1 cellular context compared by ENCODE assay signal in the genomic region with DNA sequence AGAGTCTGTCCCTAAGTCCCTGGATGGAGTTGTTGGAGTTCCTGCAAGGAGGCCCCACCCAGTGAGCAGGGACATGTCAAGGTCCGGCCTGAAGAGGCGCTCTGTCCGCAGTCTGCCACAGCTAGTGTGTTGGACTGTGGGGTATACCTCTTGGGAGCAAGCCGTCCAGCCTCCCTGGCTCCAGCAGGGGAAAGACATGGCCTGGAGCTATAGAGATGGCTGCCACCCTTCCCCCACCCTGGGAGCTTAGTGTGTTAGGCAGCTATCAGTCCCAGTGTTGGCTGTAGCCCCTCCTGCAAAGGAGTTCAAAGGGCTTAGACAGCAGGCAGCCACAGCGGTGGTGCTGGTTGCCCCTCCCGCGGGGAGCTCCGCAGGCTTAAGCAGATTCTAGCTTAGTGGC.
TF ChIP-seq lines count a peak whose summit lies in the region.

No MANE protein-coding gene starts in this region.

TF ChIP-seq in WTC11, 78 proteins besides CTCF, POLR2A, EP300 and RAD21 (continued from another document):
- TF ChIP-seq, protein P1, sequence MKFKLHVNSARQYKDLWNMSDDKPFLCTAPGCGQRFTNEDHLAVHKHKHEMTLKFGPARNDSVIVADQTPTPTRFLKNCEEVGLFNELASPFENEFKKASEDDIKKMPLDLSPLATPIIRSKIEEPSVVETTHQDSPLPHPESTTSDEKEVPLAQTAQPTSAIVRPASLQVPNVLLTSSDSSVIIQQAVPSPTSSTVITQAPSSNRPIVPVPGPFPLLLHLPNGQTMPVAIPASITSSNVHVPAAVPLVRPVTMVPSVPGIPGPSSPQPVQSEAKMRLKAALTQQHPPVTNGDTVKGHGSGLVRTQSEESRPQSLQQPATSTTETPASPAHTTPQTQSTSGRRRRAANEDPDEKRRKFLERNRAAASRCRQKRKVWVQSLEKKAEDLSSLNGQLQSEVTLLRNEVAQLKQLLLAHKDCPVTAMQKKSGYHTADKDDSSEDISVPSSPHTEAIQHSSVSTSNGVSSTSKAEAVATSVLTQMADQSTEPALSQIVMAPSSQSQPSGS (CRISPR knock-in tag; IDR thresholded peaks at IDR 0.05; ENCODE audit: borderline replicate concordance, low read depth), result no peak
- no peak for TF ChIP-seq ZNF317 (CRISPR knock-in tag; IDR thresholded peaks at IDR 0.05; ENCODE audit: borderline replicate concordance, low read depth)
- no peak for TF ChIP-seq ZNF671 (CRISPR knock-in tag; IDR thresholded peaks at IDR 0.05)
- TF ChIP-seq ZNF138 (CRISPR knock-in tag; conservative IDR thresholded peaks at IDR 0.05), result no peak
- TF ChIP-seq, protein P2, sequence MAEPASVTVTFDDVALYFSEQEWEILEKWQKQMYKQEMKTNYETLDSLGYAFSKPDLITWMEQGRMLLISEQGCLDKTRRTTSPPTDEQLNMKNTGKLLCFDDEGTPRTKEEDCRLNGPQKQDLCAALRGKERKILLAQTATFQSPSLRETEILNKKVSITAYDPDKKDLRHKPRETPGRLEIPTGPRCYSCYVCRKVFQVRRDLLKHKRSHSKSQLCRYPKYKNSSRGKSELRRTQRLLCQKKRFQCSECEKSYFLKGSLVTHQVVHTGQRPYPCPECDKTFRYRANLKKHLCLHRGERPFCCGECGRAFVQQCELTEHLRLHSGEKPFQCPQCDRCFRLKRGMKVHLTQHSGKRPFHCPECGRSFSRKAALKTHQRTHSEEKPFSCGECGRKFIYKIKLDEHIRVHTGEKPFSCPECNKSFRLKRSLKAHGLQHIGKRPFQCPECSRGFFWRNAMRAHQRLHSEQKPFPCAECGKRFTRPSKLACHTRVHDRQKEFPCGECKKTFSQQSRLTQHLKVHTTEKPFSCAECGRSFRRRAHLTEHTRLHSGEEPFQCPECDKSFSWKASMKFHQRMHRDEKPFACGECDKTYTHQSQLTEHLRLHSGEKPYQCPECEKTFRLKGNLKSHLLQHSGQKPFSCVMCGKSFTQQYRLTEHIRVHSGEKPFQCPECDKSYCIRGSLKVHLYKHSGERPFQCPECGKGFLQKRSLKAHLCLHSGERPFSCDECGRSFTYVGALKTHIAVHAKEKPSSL (CRISPR knock-in tag; conservative IDR thresholded peaks at IDR 0.05), result no peak
- no peak for TF ChIP-seq ZNF219 (CRISPR knock-in tag; IDR thresholded peaks at IDR 0.05; ENCODE audit: borderline replicate concordance)
- TF ChIP-seq, protein P3, sequence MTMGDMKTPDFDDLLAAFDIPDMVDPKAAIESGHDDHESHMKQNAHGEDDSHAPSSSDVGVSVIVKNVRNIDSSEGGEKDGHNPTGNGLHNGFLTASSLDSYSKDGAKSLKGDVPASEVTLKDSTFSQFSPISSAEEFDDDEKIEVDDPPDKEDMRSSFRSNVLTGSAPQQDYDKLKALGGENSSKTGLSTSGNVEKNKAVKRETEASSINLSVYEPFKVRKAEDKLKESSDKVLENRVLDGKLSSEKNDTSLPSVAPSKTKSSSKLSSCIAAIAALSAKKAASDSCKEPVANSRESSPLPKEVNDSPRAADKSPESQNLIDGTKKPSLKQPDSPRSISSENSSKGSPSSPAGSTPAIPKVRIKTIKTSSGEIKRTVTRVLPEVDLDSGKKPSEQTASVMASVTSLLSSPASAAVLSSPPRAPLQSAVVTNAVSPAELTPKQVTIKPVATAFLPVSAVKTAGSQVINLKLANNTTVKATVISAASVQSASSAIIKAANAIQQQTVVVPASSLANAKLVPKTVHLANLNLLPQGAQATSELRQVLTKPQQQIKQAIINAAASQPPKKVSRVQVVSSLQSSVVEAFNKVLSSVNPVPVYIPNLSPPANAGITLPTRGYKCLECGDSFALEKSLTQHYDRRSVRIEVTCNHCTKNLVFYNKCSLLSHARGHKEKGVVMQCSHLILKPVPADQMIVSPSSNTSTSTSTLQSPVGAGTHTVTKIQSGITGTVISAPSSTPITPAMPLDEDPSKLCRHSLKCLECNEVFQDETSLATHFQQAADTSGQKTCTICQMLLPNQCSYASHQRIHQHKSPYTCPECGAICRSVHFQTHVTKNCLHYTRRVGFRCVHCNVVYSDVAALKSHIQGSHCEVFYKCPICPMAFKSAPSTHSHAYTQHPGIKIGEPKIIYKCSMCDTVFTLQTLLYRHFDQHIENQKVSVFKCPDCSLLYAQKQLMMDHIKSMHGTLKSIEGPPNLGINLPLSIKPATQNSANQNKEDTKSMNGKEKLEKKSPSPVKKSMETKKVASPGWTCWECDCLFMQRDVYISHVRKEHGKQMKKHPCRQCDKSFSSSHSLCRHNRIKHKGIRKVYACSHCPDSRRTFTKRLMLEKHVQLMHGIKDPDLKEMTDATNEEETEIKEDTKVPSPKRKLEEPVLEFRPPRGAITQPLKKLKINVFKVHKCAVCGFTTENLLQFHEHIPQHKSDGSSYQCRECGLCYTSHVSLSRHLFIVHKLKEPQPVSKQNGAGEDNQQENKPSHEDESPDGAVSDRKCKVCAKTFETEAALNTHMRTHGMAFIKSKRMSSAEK (CRISPR knock-in tag; IDR thresholded peaks at IDR 0.05; ENCODE audit: borderline replicate concordance), result no peak
- TF ChIP-seq, protein P4, sequence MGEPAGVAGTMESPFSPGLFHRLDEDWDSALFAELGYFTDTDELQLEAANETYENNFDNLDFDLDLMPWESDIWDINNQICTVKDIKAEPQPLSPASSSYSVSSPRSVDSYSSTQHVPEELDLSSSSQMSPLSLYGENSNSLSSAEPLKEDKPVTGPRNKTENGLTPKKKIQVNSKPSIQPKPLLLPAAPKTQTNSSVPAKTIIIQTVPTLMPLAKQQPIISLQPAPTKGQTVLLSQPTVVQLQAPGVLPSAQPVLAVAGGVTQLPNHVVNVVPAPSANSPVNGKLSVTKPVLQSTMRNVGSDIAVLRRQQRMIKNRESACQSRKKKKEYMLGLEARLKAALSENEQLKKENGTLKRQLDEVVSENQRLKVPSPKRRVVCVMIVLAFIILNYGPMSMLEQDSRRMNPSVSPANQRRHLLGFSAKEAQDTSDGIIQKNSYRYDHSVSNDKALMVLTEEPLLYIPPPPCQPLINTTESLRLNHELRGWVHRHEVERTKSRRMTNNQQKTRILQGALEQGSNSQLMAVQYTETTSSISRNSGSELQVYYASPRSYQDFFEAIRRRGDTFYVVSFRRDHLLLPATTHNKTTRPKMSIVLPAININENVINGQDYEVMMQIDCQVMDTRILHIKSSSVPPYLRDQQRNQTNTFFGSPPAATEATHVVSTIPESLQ (CRISPR knock-in tag; IDR thresholded peaks at IDR 0.05), result no peak
- TF ChIP-seq TCF7 (CRISPR knock-in tag; IDR thresholded peaks at IDR 0.05; ENCODE audit: low read depth), result no peak
TF ChIP-seq in WTC11: peak in this region for 0.
